ENCODE assay signal across 22 cellular contexts in the genomic region with DNA sequence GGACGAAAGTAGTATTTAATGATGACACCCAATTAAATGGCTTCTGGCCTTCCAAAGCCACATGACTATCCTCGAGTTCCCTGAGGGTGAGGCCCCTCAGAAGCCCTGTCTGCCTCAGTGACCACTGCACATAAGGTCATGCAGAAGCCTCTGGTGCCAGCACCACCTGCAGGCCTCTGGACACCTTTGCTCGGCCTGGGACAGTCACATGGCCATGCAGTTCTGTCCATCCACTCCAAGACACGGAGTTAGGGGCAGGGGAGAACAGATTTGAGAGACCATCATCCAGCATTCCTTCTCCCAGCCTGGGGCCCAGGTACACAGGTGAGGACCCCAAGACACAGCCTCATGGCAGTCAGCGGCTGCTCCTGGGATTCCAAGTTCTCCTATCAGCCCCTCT.
DNase-seq lines count a peak whose midpoint lies in the region; ATAC-seq and TF ChIP-seq lines count a peak whose summit lies in the region.
"Had no signal": no experiment of that assay in that cellular context is flagged by ENCODE, and none has a peak within 500 bp of the region (broad histone marks: within the 10 kb centered on the region; RNA-seq: fewer than 3 reads in every experiment).

No MANE protein-coding gene starts in this region.

- H3K9me3 Mint-ChIP-seq in endodermal cell: no peaks in the 10 kb centered on the region
- H3K9me3 Mint-ChIP-seq: CD4-positive, alpha-beta T cell had no signal

- peaks cover 48% of the 10 kb centered on the region for H3K36me3 ChIP-seq in endodermal cell (ENCODE audit: control insufficient read depth, insufficient read depth, low read length)
- H3K36me3 ChIP-seq in muscle layer of colon (ENCODE audit: insufficient read depth, low read length): no peaks in the 10 kb centered on the region
- no peaks in the 10 kb centered on the region for H3K36me3 ChIP-seq in ovary
- H3K36me3 ChIP-seq: BLaER1 treated with 17β-estradiol and CSF1 and Interleukin-3, amounts not matched to agents 10 nM and 100 nM had no signal

- no peaks in the 10 kb centered on the region for H3K27me3 ChIP-seq in right cardiac atrium (ENCODE audit: control insufficient read depth, insufficient read depth)
- no peaks in the 10 kb centered on the region for H3K27me3 ChIP-seq in endodermal cell (ENCODE audit: control insufficient read depth, insufficient read depth, low read length, poor library complexity, severe bottlenecking)
- no peaks in the 10 kb centered on the region for H3K27me3 ChIP-seq in muscle layer of colon (ENCODE audit: control insufficient read depth in 1 of 2, insufficient read depth in 2 of 2, low read length in 2 of 2)
- H3K27me3 ChIP-seq in ovary: no peaks in the 10 kb centered on the region
- H3K27me3 ChIP-seq: BLaER1 treated with 17β-estradiol and CSF1 and Interleukin-3, amounts not matched to agents 10 nM and 100 nM had no signal

- 76% methylated on average over 5 of the region's 5 CpGs for WGBS in right cardiac atrium
- WGBS in endodermal cell (ENCODE audit: insufficient coverage in 1 of 2, insufficient read length in 1 of 2), 2 experiments: 82 to 91% methylated on average over 3 to 5 of the region's 5 CpGs
- WGBS in ovary, 3 donors: 89 to 94% (median 92%) methylated on average over 5 of the region's 5 CpGs

- H3K27ac Mint-ChIP-seq in endodermal cell: peak overlapping the region; percentile 76
- H3K27ac Mint-ChIP-seq: CD4-positive, alpha-beta T cell had no signal

- peak; percentile 20 for TF ChIP-seq CTCF in endodermal cell (conservative IDR thresholded peaks at IDR 0.05)
- TF ChIP-seq CTCF in ovary (IDR thresholded peaks at IDR 0.05): no peak

- DNase-seq in right cardiac atrium (no peak), Right ventricle myocardium superior (no peak), endodermal cell (peak; percentile 43), ureter (ENCODE audit: low spot score) (peak; percentile 12), amniotic stem cell (lab: John Stamatoyannopoulos, UW) (no peak), ovary (no peak)
- DNase-seq: AML-193; CD4-positive, alpha-beta T cell; NCI-H1048; NCI-H1417; NCI-H1694; NCI-H2029 treated with DMSO at 0.1 percent for 48 hours; NCI-H2227 treated with DMSO at 0.1 percent for 48 hours; NCI-H510A; NCI-H69; RPMI8226; SHP77 had no signal

- H3K9ac ChIP-seq in endodermal cell (ENCODE audit: extremely low read depth, low read length, poor library complexity, severe bottlenecking): no peak overlapping the region
- no peak overlapping the region for H3K9ac ChIP-seq in muscle layer of colon (ENCODE audit: low read length)
- H3K9ac ChIP-seq: BLaER1 treated with 17β-estradiol and CSF1 and Interleukin-3, amounts not matched to agents 10 nM and 100 nM; KMS-11 had no signal

- H3K4me3 Mint-ChIP-seq in endodermal cell: no peak overlapping the region
- H3K4me3 Mint-ChIP-seq: CD4-positive, alpha-beta T cell had no signal

- H3K27ac ChIP-seq in right cardiac atrium (ENCODE audit: low read length) (peak overlapping the region; percentile 53), endodermal cell (ENCODE audit: low read depth, low read length) (no peak overlapping the region), muscle layer of colon (ENCODE audit: low read depth, low read length) (peak overlapping the region; percentile 49), ovary (no peak overlapping the region)
- H3K27ac ChIP-seq: A549; BLaER1 treated with 17β-estradiol and CSF1 and Interleukin-3, amounts not matched to agents 10 nM and 100 nM; KMS-11 had no signal

- peaks cover 42% of the 10 kb centered on the region for H3K4me1 Mint-ChIP-seq in endodermal cell

- intact Hi-C loops in right cardiac atrium (cut with DNase I): no loop called here
- intact Hi-C loops in Right ventricle myocardium superior (cut with DNase I): no loop called here
- intact Hi-C loops in ovary (cut with DNase I): no loop called here

- no peak for TF ChIP-seq EP300 in ovary (IDR thresholded peaks at IDR 0.05)

- TF ChIP-seq POLR2A in ovary (IDR thresholded peaks at IDR 0.05): no peak

- peaks cover 5% of the 10 kb centered on the region for H3K4me1 ChIP-seq in right cardiac atrium (ENCODE audit: control insufficient read depth, insufficient read depth, low read length)
- peaks cover 17% of the 10 kb centered on the region for H3K4me1 ChIP-seq in endodermal cell (ENCODE audit: control insufficient read depth, insufficient read depth, low read length)
- peaks cover 86% of the 10 kb centered on the region for H3K4me1 ChIP-seq in muscle layer of colon (ENCODE audit: insufficient read depth, low read length)
- peaks cover 22% of the 10 kb centered on the region for H3K4me1 ChIP-seq in ovary (ENCODE audit: insufficient read depth)
- H3K4me1 ChIP-seq: A549 had no signal

- no peaks in the 10 kb centered on the region for H3K27me3 Mint-ChIP-seq in endodermal cell (ENCODE audit: insufficient read depth)
- H3K27me3 Mint-ChIP-seq: CD4-positive, alpha-beta T cell had no signal

- H3K9me3 ChIP-seq in right cardiac atrium (ENCODE audit: control insufficient read depth, low read length): no peaks in the 10 kb centered on the region
- H3K9me3 ChIP-seq in endodermal cell (ENCODE audit: control insufficient read depth, low read length): no peaks in the 10 kb centered on the region
- no peaks in the 10 kb centered on the region for H3K9me3 ChIP-seq in muscle layer of colon (ENCODE audit: low read length)
- H3K9me3 ChIP-seq in ovary: no peaks in the 10 kb centered on the region
- H3K9me3 ChIP-seq: A549; BLaER1 treated with 17β-estradiol and CSF1 and Interleukin-3, amounts not matched to agents 10 nM and 100 nM had no signal

- ATAC-seq in right cardiac atrium (no peak), Right ventricle myocardium superior (ENCODE audit: poor library complexity) (no peak), GM21381 (IDR thresholded peaks at IDR 0.05; ENCODE audit: unreplicated experiment) (no peak)
- ATAC-seq: A549 had no signal

- H3K4me3 ChIP-seq in right cardiac atrium (ENCODE audit: low read length): no peak overlapping the region
- H3K4me3 ChIP-seq in endodermal cell (ENCODE audit: low read length): no peak overlapping the region
- H3K4me3 ChIP-seq in muscle layer of colon (ENCODE audit: low read depth in 1 of 2, low read length in 2 of 2): no peak overlapping the region
- no peak overlapping the region for H3K4me3 ChIP-seq in ovary
- H3K4me3 ChIP-seq: A549; BLaER1 treated with 17β-estradiol and CSF1 and Interleukin-3, amounts not matched to agents 10 nM and 100 nM had no signal

- H3K36me3 Mint-ChIP-seq in endodermal cell (ENCODE audit: low read depth): peaks cover 21% of the 10 kb centered on the region

Comparison
In these comparisons a context has a peak if more than half of its experiments do, and no peak if none do; other contexts are left out.
1. DNase-seq: peak in endodermal cell (single experiment) and ureter (single experiment); none in right cardiac atrium (0 of 3), Right ventricle myocardium superior (single experiment), amniotic stem cell (single experiment) and ovary (0 of 5).
2. H3K27ac ChIP-seq: peak in right cardiac atrium (single experiment) and muscle layer of colon (single experiment); none in endodermal cell (single experiment) and ovary (0 of 2).